ENCODE assay signal across 26 cellular contexts in genomic region chr1:202825748-202826147, GRCh38. TPM values are rescaled to one million over a fixed set of nuclear protein-coding genes. Genes with fewer than 3 reads are reported as not detected.
"Had no signal": no experiment of that assay in that cellular context is flagged by ENCODE, and none has a peak within 500 bp of the region (broad histone marks: within the 10 kb centered on the region; RNA-seq: fewer than 3 reads in every experiment).

No MANE protein-coding gene starts in this region.

- H3K4me3 ChIP-seq: breast epithelium, MG63, Peyer's patch, SJCRH30 had no signal

- H3K9me3 ChIP-seq: breast epithelium, MG63, Peyer's patch, SJCRH30, SK-N-SH had no signal

- DNase-seq: activated CD4-positive, alpha-beta memory T cell treated with anti-CD3 and anti-CD28 coated beads, Interleukin-2, amount 10 ng/mL, durations not matched to agents 7 days and 5 days; activated CD4-positive, alpha-beta T cell treated with anti-CD3 and anti-CD28 coated beads for 36 hours; activated CD4-positive, alpha-beta T cell treated with anti-CD3 and anti-CD28 coated beads, Interleukin-2, amount 50 U/mL, for 1 hour; activated gamma-delta T cell treated with Interleukin-2 at 50 U/mL for 16 hours; activated naive CD4-positive, alpha-beta T cell treated with anti-CD3 and anti-CD28 coated beads, Interleukin-2, amount 10 ng/mL, durations not matched to agents 7 days and 5 days; activated naive CD8-positive, alpha-beta T cell treated with anti-CD3 and anti-CD28 coated beads for 36 hours; activated T-cell treated with anti-CD3 and anti-CD28 coated beads for 4 hours; activated T-cell treated with anti-CD3 and anti-CD28 coated beads, Interleukin-2, amount 50 U/mL, for 72 hours; MG63; MV-4-11; NCI-H1092 treated with DMSO at 0.1 percent for 48 hours; NCI-H1417 treated with DMSO at 0.1 percent for 48 hours; NCI-H1694; NCI-H2029; NCI-H510A treated with DMSO at 0.1 percent for 48 hours; Peyer's patch; Right ventricle myocardium superior; SJCRH30; SK-N-SH; T-helper 1 cell; WERI-Rb-1 had no signal

- H3K4me3 Mint-ChIP-seq: activated CD4-positive, alpha-beta memory T cell treated with anti-CD3 and anti-CD28 coated beads, Interleukin-2, amount 10 ng/mL, durations not matched to agents 7 days and 5 days; activated CD4-positive, alpha-beta T cell treated with anti-CD3 and anti-CD28 coated beads for 36 hours; activated naive CD4-positive, alpha-beta T cell treated with anti-CD3 and anti-CD28 coated beads, Interleukin-2, amount 10 ng/mL, durations not matched to agents 7 days and 5 days; activated naive CD8-positive, alpha-beta T cell treated with anti-CD3 and anti-CD28 coated beads for 36 hours; activated T-cell treated with anti-CD3 and anti-CD28 coated beads, Interleukin-2, amount 50 U/mL, for 72 hours; central memory CD8-positive, alpha-beta T cell had no signal

- H3K4me2 ChIP-seq: SK-N-SH had no signal

- H3K4me1 Mint-ChIP-seq: activated CD4-positive, alpha-beta memory T cell treated with anti-CD3 and anti-CD28 coated beads, Interleukin-2, amount 10 ng/mL, durations not matched to agents 7 days and 5 days; activated CD4-positive, alpha-beta T cell treated with anti-CD3 and anti-CD28 coated beads for 36 hours; activated naive CD4-positive, alpha-beta T cell treated with anti-CD3 and anti-CD28 coated beads, Interleukin-2, amount 10 ng/mL, durations not matched to agents 7 days and 5 days; activated naive CD8-positive, alpha-beta T cell treated with anti-CD3 and anti-CD28 coated beads for 36 hours; central memory CD8-positive, alpha-beta T cell had no signal

- H3K4me1 ChIP-seq: breast epithelium, Peyer's patch, SJCRH30 had no signal

- H3K36me3 ChIP-seq: breast epithelium, MG63, Peyer's patch, SJCRH30, WERI-Rb-1 had no signal

- H3K9ac ChIP-seq: SK-N-SH had no signal

- H3K27me3 Mint-ChIP-seq: activated CD4-positive, alpha-beta T cell treated with anti-CD3 and anti-CD28 coated beads for 36 hours; activated naive CD8-positive, alpha-beta T cell treated with anti-CD3 and anti-CD28 coated beads for 36 hours had no signal

- H3K36me3 Mint-ChIP-seq: activated naive CD4-positive, alpha-beta T cell treated with anti-CD3 and anti-CD28 coated beads, Interleukin-2, amount 10 ng/mL, durations not matched to agents 7 days and 5 days; activated naive CD8-positive, alpha-beta T cell treated with anti-CD3 and anti-CD28 coated beads for 36 hours had no signal

- H3K27ac ChIP-seq: breast epithelium, Peyer's patch, RWPE1, SJCRH30, WERI-Rb-1 had no signal

- H3K9me3 Mint-ChIP-seq: activated CD4-positive, alpha-beta memory T cell treated with anti-CD3 and anti-CD28 coated beads, Interleukin-2, amount 10 ng/mL, durations not matched to agents 7 days and 5 days; activated naive CD4-positive, alpha-beta T cell treated with anti-CD3 and anti-CD28 coated beads, Interleukin-2, amount 10 ng/mL, durations not matched to agents 7 days and 5 days; activated naive CD8-positive, alpha-beta T cell treated with anti-CD3 and anti-CD28 coated beads for 36 hours; activated T-cell treated with anti-CD3 and anti-CD28 coated beads, Interleukin-2, amount 50 U/mL, for 72 hours; activated T-helper 2 cell treated with anti-CD3 and anti-CD28 coated beads, Interferon-gamma antibody, Interleukin-2, Interleukin-4, amounts not matched to agents 10 μg/mL and 5 μg/mL and 100 μg/mL, durations not matched to agents 14 hours and 24 hours and 36 hours; central memory CD8-positive, alpha-beta T cell had no signal

- H3K27ac Mint-ChIP-seq: activated CD4-positive, alpha-beta memory T cell treated with anti-CD3 and anti-CD28 coated beads, Interleukin-2, amount 10 ng/mL, durations not matched to agents 7 days and 5 days; activated CD4-positive, alpha-beta T cell treated with anti-CD3 and anti-CD28 coated beads for 36 hours; activated naive CD4-positive, alpha-beta T cell treated with anti-CD3 and anti-CD28 coated beads, Interleukin-2, amount 10 ng/mL, durations not matched to agents 7 days and 5 days; activated naive CD8-positive, alpha-beta T cell treated with anti-CD3 and anti-CD28 coated beads for 36 hours; activated T-cell treated with anti-CD3 and anti-CD28 coated beads, Interleukin-2, amount 50 U/mL, for 72 hours; activated T-helper 2 cell treated with anti-CD3 and anti-CD28 coated beads, Interferon-gamma antibody, Interleukin-2, Interleukin-4, amounts not matched to agents 10 μg/mL and 5 μg/mL and 100 μg/mL, durations not matched to agents 14 hours and 24 hours and 36 hours had no signal

- H3K27me3 ChIP-seq: breast epithelium, MG63, Peyer's patch, SJCRH30 had no signal

RNA-seq across cellular contexts. Expression of gene PCAT6, which starts 15.0 kb away (rescaled TPM):
- total RNA-seq: Peyer's patch; T-helper 2 cell treated with Interferon-gamma antibody and Interleukin-4, amounts not matched to agents 100 ng/mL and 5 ng/mL, for 36 hours had no signal
